ENCODE assay signal across 18 cellular contexts in the genomic region with DNA sequence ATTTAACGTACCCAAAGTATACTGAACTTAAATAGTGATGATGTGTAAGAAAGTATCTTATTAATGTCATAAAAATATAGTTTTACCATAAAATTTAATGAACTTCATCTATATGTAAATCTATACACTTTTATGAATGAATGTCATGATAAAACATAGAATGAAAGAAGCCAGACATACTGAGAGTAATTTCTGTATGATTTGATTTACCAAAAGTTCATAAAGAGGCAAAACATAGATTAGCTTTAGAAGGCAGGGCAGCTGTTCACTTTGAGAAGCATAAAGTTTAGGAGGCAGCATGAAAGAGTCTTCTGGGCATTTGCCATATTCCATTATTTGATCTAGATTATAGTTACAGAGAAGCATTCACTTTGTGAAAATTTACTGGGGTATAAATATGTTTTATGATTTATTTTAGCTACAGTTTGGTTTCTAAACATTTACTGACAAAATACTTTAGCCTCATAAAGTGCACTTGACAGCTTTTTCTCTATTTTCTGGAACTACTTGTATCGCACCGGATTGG.
DNase-seq lines count a peak whose midpoint lies in the region; ATAC-seq and TF ChIP-seq lines count a peak whose summit lies in the region.
"Had no signal": no experiment of that assay in that cellular context is flagged by ENCODE, and none has a peak within 500 bp of the region (broad histone marks: within the 10 kb centered on the region; RNA-seq: fewer than 3 reads in every experiment).

No MANE protein-coding gene starts in this region.

- POLR2A ChIA-PET in HCT116 (lab: Charles Lee) (no interaction called here), PC-3 (lab: Charles Lee; ENCODE audit: unreplicated experiment) (no interaction called here), SK-N-SH (lab: Yijun Ruan, JAX) (no interaction called here), HEK293T (lab: Yijun Ruan, JAX) (no interaction called here)

- H3K9ac ChIP-seq in HCT116 (ENCODE audit: low read length): no peak overlapping the region
- no peak overlapping the region for H3K9ac ChIP-seq in PC-3 (ENCODE audit: low read length)
- no peak overlapping the region for H3K9ac ChIP-seq in SK-N-SH
- H3K9ac ChIP-seq: BLaER1 treated with 17β-estradiol and CSF1 and Interleukin-3, amounts not matched to agents 10 nM and 100 nM had no signal

- H3K9me3 ChIP-seq in HCT116 (ENCODE audit: control insufficient read depth in 1 of 2, insufficient read depth in 1 of 2, low read depth in 1 of 2, low read length in 2 of 2): no peaks in the 10 kb centered on the region
- H3K9me3 ChIP-seq in PC-3 (ENCODE audit: low read length): 0 out of 2 replicates have a peak, but pooled peaks cover 3% of the 10 kb centered on the region
- H3K9me3 ChIP-seq in SK-N-SH: no peaks in the 10 kb centered on the region
- H3K9me3 ChIP-seq: A549; BLaER1 treated with 17β-estradiol and CSF1 and Interleukin-3, amounts not matched to agents 10 nM and 100 nM; Caco-2 had no signal

- H3F3A ChIP-seq in PC-3 (ENCODE audit: low read length, unreplicated experiment) (no peaks in the 10 kb centered on the region), SK-N-SH (replicated peaks; ENCODE audit: insufficient read depth) (no peaks in the 10 kb centered on the region)

- peak in 1 of 2 experiments; percentile 78; a peak in 2 of 4 replicates for TF ChIP-seq EP300 in SK-N-SH (IDR thresholded peaks at IDR 0.05; ENCODE audit: borderline replicate concordance in 1 of 2, low read depth in 1 of 2, low read length in 1 of 2)

- DNase-seq in HCT116 (ENCODE audit: low read depth, low spot score) (no peak), PC-3 (no peak), SK-N-SH (no peak), HEK293T (ENCODE audit: extremely low spot score) (no peak), ureter (ENCODE audit: low spot score) (no peak), NCI-H446 (lab: John Stamatoyannopoulos, UW) (no peak)
- DNase-seq: AML-193; Caco-2; Calu3; CD4-positive, alpha-beta T cell; CD8-positive, alpha-beta T cell; DMS79 treated with DMSO at 0.1 percent for 48 hours; GF-D8 had no signal

- H3K27me3 ChIP-seq in HCT116 (ENCODE audit: insufficient read depth, low read length): no peaks in the 10 kb centered on the region
- no peaks in the 10 kb centered on the region for H3K27me3 ChIP-seq in PC-3 (ENCODE audit: low read length)
- H3K27me3 ChIP-seq in SK-N-SH (ENCODE audit: insufficient read depth): no peaks in the 10 kb centered on the region
- H3K27me3 ChIP-seq: BLaER1 treated with 17β-estradiol and CSF1 and Interleukin-3, amounts not matched to agents 10 nM and 100 nM had no signal

- H4K20me1 ChIP-seq in HCT116 (ENCODE audit: insufficient read depth): no peaks in the 10 kb centered on the region
- H4K20me1 ChIP-seq in PC-3 (ENCODE audit: low read length): no peaks in the 10 kb centered on the region
- no peaks in the 10 kb centered on the region for H4K20me1 ChIP-seq in SK-N-SH (ENCODE audit: insufficient read depth)
- H4K20me1 ChIP-seq: BLaER1 treated with 17β-estradiol and CSF1 and Interleukin-3, amounts not matched to agents 10 nM and 100 nM had no signal

- H2AFZ ChIP-seq in HCT116 (ENCODE audit: low read depth, low read length, poor library complexity, severe bottlenecking) (peak overlapping the region; percentile 35), PC-3 (ENCODE audit: low read length) (no peak overlapping the region), SK-N-SH (ENCODE audit: low read depth) (no peak overlapping the region)

- TF ChIP-seq POLR2A in HCT116 (IDR thresholded peaks at IDR 0.05; ENCODE audit: borderline replicate concordance, extremely low read depth, insufficient read depth, insufficient read length): no peak

- ATAC-seq in HCT116: no peak
- peak; percentile 55 for ATAC-seq in PC-3
- ATAC-seq in HG03045 (IDR thresholded peaks at IDR 0.05; ENCODE audit: unreplicated experiment): no peak
- ATAC-seq: A549; CD8-positive, alpha-beta T cell had no signal

- H3K4me1 ChIP-seq in HCT116 (ENCODE audit: control insufficient read depth in 1 of 2, insufficient read depth in 2 of 2, low read length in 2 of 2) (no peaks in the 10 kb centered on the region), PC-3 (ENCODE audit: insufficient read depth, low read length) (no peaks in the 10 kb centered on the region), SK-N-SH (ENCODE audit: control insufficient read depth in 1 of 2, insufficient read depth in 2 of 2, low read depth in 1 of 2, low read length in 1 of 2) (peaks cover 0 to 7% of the 10 kb centered on the region in 2 experiments; a peak in 1 of 4 replicates)
- H3K4me1 ChIP-seq: A549; BLaER1 treated with 17β-estradiol and CSF1 and Interleukin-3, amounts not matched to agents 10 nM and 100 nM; Caco-2 had no signal

- H3K27ac ChIP-seq in HCT116 (ENCODE audit: low read depth, low read length) (no peak overlapping the region), PC-3 (ENCODE audit: low read length) (no peak overlapping the region), SK-N-SH (ENCODE audit: low read depth in 2 of 2, low read length in 1 of 2) (peak overlapping the region in 1 of 2 experiments; percentile 80; a peak in 2 of 4 replicates), VCaP (peak overlapping the region; percentile 31; the same call in 1 of the 2 replicates)
- H3K27ac ChIP-seq: A549; BLaER1 treated with 17β-estradiol and CSF1 and Interleukin-3, amounts not matched to agents 10 nM and 100 nM; C4-2B had no signal

- no peaks in the 10 kb centered on the region for H3K36me3 ChIP-seq in HCT116 (ENCODE audit: control insufficient read depth in 1 of 2, insufficient read depth in 2 of 2, low read length in 2 of 2)
- H3K36me3 ChIP-seq in PC-3 (ENCODE audit: low read depth, low read length): no peaks in the 10 kb centered on the region
- no peaks in the 10 kb centered on the region for H3K36me3 ChIP-seq in SK-N-SH (replicated peaks in 1 of 2; ENCODE audit: control insufficient read depth in 1 of 2, insufficient read depth in 2 of 2, low read length in 1 of 2)
- H3K36me3 ChIP-seq: BLaER1 treated with 17β-estradiol and CSF1 and Interleukin-3, amounts not matched to agents 10 nM and 100 nM had no signal

- 9% methylated on average over 3 of the region's 3 CpGs for WGBS in SK-N-SH (ENCODE audit: low lambda C conversion rate)

- BruUV-seq in HCT116 (replicated peaks; lab: Mats Ljungman, UMichigan) (no TSS peak), PC-3 (replicated peaks; lab: Mats Ljungman, UMichigan) (no TSS peak)

- intact Hi-C loops in HCT116 (cut with micrococcal nuclease) (no loop called here), PC-3 (cut with micrococcal nuclease) (no loop called here)

- RAD21 ChIA-PET in HCT116 (lab: Charles Lee; ENCODE audit: low non-redundant PET in 1 of 2, low total read pairs in 2 of 2, uncharacterized antibody in 2 of 2, unreplicated experiment in 2 of 2): no interaction called here

- TF ChIP-seq RAD21 in HCT116 (IDR thresholded peaks at IDR 0.05; ENCODE audit: low read depth) (no peak), SK-N-SH (IDR thresholded peaks at IDR 0.05; ENCODE audit: low read length) (peak; percentile 20; the same call in 1 of the 2 replicates)

- no peak for TF ChIP-seq CTCF in HCT116 (IDR thresholded peaks at IDR 0.05 in 2 of 3, conservative IDR thresholded peaks at IDR 0.05 in 1 of 3; ENCODE audit: borderline replicate concordance in 1 of 3, insufficient read depth in 1 of 3, low read depth in 2 of 3, low read length in 2 of 3)
- TF ChIP-seq CTCF in PC-3 (conservative IDR thresholded peaks at IDR 0.05; ENCODE audit: low read depth, low read length): no peak
- no peak for TF ChIP-seq CTCF in SK-N-SH (IDR thresholded peaks at IDR 0.05)
- no peak for TF ChIP-seq CTCF in VCaP (conservative IDR thresholded peaks at IDR 0.05)

- H3K9me2 ChIP-seq in HCT116 (ENCODE audit: insufficient read depth): no peaks in the 10 kb centered on the region
- no peaks in the 10 kb centered on the region for H3K9me2 ChIP-seq in PC-3 (replicated peaks; ENCODE audit: low read length)
- H3K9me2 ChIP-seq in SK-N-SH: no peaks in the 10 kb centered on the region

- H3K4me2 ChIP-seq in HCT116 (ENCODE audit: low read length) (no peak overlapping the region), PC-3 (ENCODE audit: low read length) (no peak overlapping the region), SK-N-SH (no peak overlapping the region)
- H3K4me2 ChIP-seq: A549; BLaER1 treated with 17β-estradiol and CSF1 and Interleukin-3, amounts not matched to agents 10 nM and 100 nM had no signal

- no peak overlapping the region for H3K4me3 ChIP-seq in HCT116 (replicated peaks in 1 of 2; ENCODE audit: low read depth in 1 of 2, low read length in 2 of 2)
- H3K4me3 ChIP-seq in PC-3 (ENCODE audit: low read length): no peak overlapping the region
- no peak overlapping the region for H3K4me3 ChIP-seq in SK-N-SH (ENCODE audit: low read depth in 2 of 2, low read length in 1 of 2)
- H3K4me3 ChIP-seq: A549; BLaER1 treated with 17β-estradiol and CSF1 and Interleukin-3, amounts not matched to agents 10 nM and 100 nM had no signal

- CTCF ChIA-PET in HCT116 (lab: Charles Lee): no interaction called here
- CTCF ChIA-PET in PC-3 (lab: Charles Lee): no interaction called here
- CTCF ChIA-PET in SK-N-SH (lab: Yijun Ruan, JAX): interaction anchor here (0.7 to 1.3 kb wide), 3 partner anchors 13 to 42 kb away, joined by 3 to 5 read pairs (median 4); no protein-coding TSS in a partner anchor
- CTCF ChIA-PET in HEK293T (lab: Yijun Ruan, JAX): no interaction called here

- H3K79me2 ChIP-seq in HCT116 (ENCODE audit: insufficient read depth, low read length) (no peaks in the 10 kb centered on the region), PC-3 (ENCODE audit: low read length) (no peaks in the 10 kb centered on the region), SK-N-SH (ENCODE audit: insufficient read depth) (no peaks in the 10 kb centered on the region)

TF ChIP-seq in HCT116, 20 proteins besides CTCF, POLR2A, EP300 and RAD21 (continues in another document):
- TF ChIP-seq ZNF274 (IDR thresholded peaks at IDR 0.05; ENCODE audit: low read depth, low read length) (no peak), CEBPB (IDR thresholded peaks at IDR 0.05; ENCODE audit: low read depth) (no peak), CBX3 (IDR thresholded peaks at IDR 0.05; ENCODE audit: low read depth) (no peak), SIN3A (IDR thresholded peaks at IDR 0.05; ENCODE audit: low read depth) (no peak), FOSL1 (IDR thresholded peaks at IDR 0.05; ENCODE audit: low read depth) (no peak)

TF ChIP-seq in SK-N-SH, 30 proteins besides CTCF, POLR2A, EP300 and RAD21 (continues in another document):
- TF ChIP-seq SMC3 (IDR thresholded peaks at IDR 0.05; ENCODE audit: low read depth, low read length) (no peak), RFX5 (IDR thresholded peaks at IDR 0.05; ENCODE audit: low read length) (no peak), TCF12 (IDR thresholded peaks at IDR 0.05) (no peak), NRF1 (IDR thresholded peaks at IDR 0.05; ENCODE audit: low read depth, low read length) (no peak), CHD2 (IDR thresholded peaks at IDR 0.05; ENCODE audit: low read length, partially characterized antibody) (peak; percentile 45)

TF ChIP-seq in HEK293T, 16 proteins besides CTCF, POLR2A, EP300 and RAD21 (continues in another document):
- TF ChIP-seq HDGF (IDR thresholded peaks at IDR 0.05; ENCODE audit: borderline replicate concordance) (no peak), LEF1 (IDR thresholded peaks at IDR 0.05; ENCODE audit: borderline replicate concordance) (no peak), FOXK2 (IDR thresholded peaks at IDR 0.05) (no peak), BHLHE40 (IDR thresholded peaks at IDR 0.05; ENCODE audit: borderline replicate concordance) (no peak), FOXM1 (IDR thresholded peaks at IDR 0.05; ENCODE audit: borderline replicate concordance) (no peak), ELF4 (IDR thresholded peaks at IDR 0.05) (no peak)
